Comparison of ENCODE assay signal across 16 cellular contexts in genomic region chr2:109411648-109412325, GRCh38.
DNase-seq lines count a peak whose midpoint lies in the region; ATAC-seq and TF ChIP-seq lines count a peak whose summit lies in the region.
"Had no signal": no experiment of that assay in that cellular context is flagged by ENCODE, and none has a peak within 500 bp of the region (broad histone marks: within the 10 kb centered on the region; RNA-seq: fewer than 3 reads in every experiment).

No MANE protein-coding gene starts in this region.

- peaks cover 55% of the 10 kb centered on the region for H3K4me1 Mint-ChIP-seq in brain
- H3K4me1 Mint-ChIP-seq in nephron = peaks cover 40% of the 10 kb centered on the region
- peaks cover 59% of the 10 kb centered on the region for H3K4me1 Mint-ChIP-seq in osteocyte (ENCODE audit: unreplicated experiment)
- H3K4me1 Mint-ChIP-seq in Caco-2 (ENCODE audit: low read depth, unreplicated experiment) = no peaks in the 10 kb centered on the region
- peaks cover 10% of the 10 kb centered on the region for H3K4me1 Mint-ChIP-seq in progenitor cell of endocrine pancreas (ENCODE audit: low read depth)
- no peaks in the 10 kb centered on the region for H3K4me1 Mint-ChIP-seq in activated T-cell treated with anti-CD3 and anti-CD28 coated beads, Interleukin-2, amount 50 U/mL, for 4 hours (ENCODE audit: low read depth)
- H3K4me1 Mint-ChIP-seq: B cell had no signal

- H3K4me3 Mint-ChIP-seq in brain (no peak overlapping the region), nephron (peak overlapping the region in 1 of 3 experiments; percentile 4), osteocyte (ENCODE audit: unreplicated experiment) (no peak overlapping the region), Caco-2 (ENCODE audit: unreplicated experiment) (no peak overlapping the region), progenitor cell of endocrine pancreas (ENCODE audit: low read depth) (no peak overlapping the region)
- no peak overlapping the region for H3K4me3 Mint-ChIP-seq in activated T-cell treated with anti-CD3 and anti-CD28 coated beads, Interleukin-2, amount 50 U/mL, for 4 hours
- H3K4me3 Mint-ChIP-seq: B cell; CD4-positive, alpha-beta T cell; HFFc6 had no signal

- H3K9me3 Mint-ChIP-seq in brain = peaks cover 0 to 2% (median 0%) of the 10 kb centered on the region in 5 experiments
- no peaks in the 10 kb centered on the region for H3K9me3 Mint-ChIP-seq in nephron
- H3K9me3 Mint-ChIP-seq in osteocyte (ENCODE audit: unreplicated experiment) = no peaks in the 10 kb centered on the region
- H3K9me3 Mint-ChIP-seq in Caco-2 (ENCODE audit: unreplicated experiment) = no peaks in the 10 kb centered on the region
- H3K9me3 Mint-ChIP-seq in progenitor cell of endocrine pancreas (ENCODE audit: low read depth) = no peaks in the 10 kb centered on the region
- no peaks in the 10 kb centered on the region for H3K9me3 Mint-ChIP-seq in activated T-cell treated with anti-CD3 and anti-CD28 coated beads, Interleukin-2, amount 50 U/mL, for 4 hours
- H3K9me3 Mint-ChIP-seq: CD4-positive, alpha-beta T cell; HFFc6 had no signal

- BruUV-seq in Caco-2 (replicated peaks; lab: Mats Ljungman, UMichigan) = no TSS peak

- H3K27me3 Mint-ChIP-seq in brain (peaks cover 4% of the 10 kb centered on the region), nephron (ENCODE audit: low read depth) (peaks cover 12% of the 10 kb centered on the region), osteocyte (ENCODE audit: unreplicated experiment) (no peaks in the 10 kb centered on the region), Caco-2 (ENCODE audit: insufficient read depth, unreplicated experiment) (no peaks in the 10 kb centered on the region), progenitor cell of endocrine pancreas (peaks cover 7% of the 10 kb centered on the region)
- H3K27me3 Mint-ChIP-seq in activated T-cell treated with anti-CD3 and anti-CD28 coated beads, Interleukin-2, amount 50 U/mL, for 4 hours (ENCODE audit: low read depth) = no peaks in the 10 kb centered on the region
- H3K27me3 Mint-ChIP-seq: B cell; CD4-positive, alpha-beta T cell had no signal

- no peaks in the 10 kb centered on the region for H3K4me1 ChIP-seq in Caco-2

- no peaks in the 10 kb centered on the region for H3K9me3 ChIP-seq in Caco-2

- intact Hi-C loops in Caco-2 (cut with micrococcal nuclease; ENCODE audit: unreplicated experiment) = no loop called here

- TF ChIP-seq CTCF in brain (conservative IDR thresholded peaks at IDR 0.05) = no peak
- no peak for TF ChIP-seq CTCF in nephron (IDR thresholded peaks at IDR 0.05; ENCODE audit: unreplicated experiment in 3 of 3)
- no peak for TF ChIP-seq CTCF in osteocyte (IDR thresholded peaks at IDR 0.05)
- no peak for TF ChIP-seq CTCF in Caco-2 (IDR thresholded peaks at IDR 0.05; ENCODE audit: insufficient read depth in 1 of 2, low read depth in 1 of 2, low read length in 1 of 2, severe bottlenecking in 1 of 2, unreplicated experiment in 1 of 2)
- TF ChIP-seq CTCF in progenitor cell of endocrine pancreas (IDR thresholded peaks at IDR 0.05; ENCODE audit: unreplicated experiment) = no peak

- H3K36me3 Mint-ChIP-seq in brain = no peaks in the 10 kb centered on the region
- no peaks in the 10 kb centered on the region for H3K36me3 Mint-ChIP-seq in nephron (ENCODE audit: low read depth)
- peaks cover 23% of the 10 kb centered on the region for H3K36me3 Mint-ChIP-seq in osteocyte (ENCODE audit: unreplicated experiment)
- no peaks in the 10 kb centered on the region for H3K36me3 Mint-ChIP-seq in Caco-2 (ENCODE audit: insufficient read depth, unreplicated experiment)
- H3K36me3 Mint-ChIP-seq in progenitor cell of endocrine pancreas (ENCODE audit: insufficient read depth) = no peaks in the 10 kb centered on the region
- H3K36me3 Mint-ChIP-seq in activated T-cell treated with anti-CD3 and anti-CD28 coated beads, Interleukin-2, amount 50 U/mL, for 4 hours (ENCODE audit: insufficient read depth) = no peaks in the 10 kb centered on the region

- CTCF ChIA-PET in Caco-2 (lab: Charles Lee) = interaction anchor here (1.0 kb wide), 1 partner anchor 98 kb away, joined by 4 read pairs; no protein-coding TSS in a partner anchor

- POLR2A ChIA-PET in Caco-2 (lab: Charles Lee) = no interaction called here

- ATAC-seq in activated T-cell treated with anti-CD3 and anti-CD28 coated beads, Interleukin-2, amount 50 U/mL, for 4 hours = no peak
- ATAC-seq: HepG2 had no signal

- peak; percentile 19 for DNase-seq in fibroblast of gingiva (ENCODE audit: low read depth)
- no peak for DNase-seq in osteocyte (ENCODE audit: extremely low spot score, unreplicated experiment)
- no peak for DNase-seq in Caco-2
- DNase-seq in progenitor cell of endocrine pancreas (ENCODE audit: low spot score, unreplicated experiment) = no peak
- no peak for DNase-seq in activated T-cell treated with anti-CD3 and anti-CD28 coated beads, Interleukin-2, amount 50 U/mL, for 4 hours
- DNase-seq in activated CD4-positive, alpha-beta T cell treated with anti-CD3 and anti-CD28 coated beads for 4 hours = no peak
- DNase-seq: C1 segment of cervical spinal cord; CD4-positive, alpha-beta T cell; DMS153; EL; HCEC 1CT; HFFc6 had no signal

- H3K27ac Mint-ChIP-seq in brain (peak overlapping the region; percentile 44 to 82 (median 71)), nephron (peak overlapping the region; percentile 20 to 68 (median 29)), osteocyte (ENCODE audit: unreplicated experiment) (peak overlapping the region; percentile 83), Caco-2 (ENCODE audit: unreplicated experiment) (no peak overlapping the region), progenitor cell of endocrine pancreas (no peak overlapping the region)
- H3K27ac Mint-ChIP-seq: B cell; CD4-positive, alpha-beta T cell; HFFc6 had no signal

- no peaks in the 10 kb centered on the region for H3K36me3 ChIP-seq in Caco-2 (ENCODE audit: control insufficient read depth, insufficient read depth, low read length)

- no peaks in the 10 kb centered on the region for H3K27me3 ChIP-seq in Caco-2 (replicated peaks; ENCODE audit: control insufficient read depth, insufficient read depth, low read length)

- H3K4me3 ChIP-seq in Caco-2 (ENCODE audit: low read depth, low read length) = no peak overlapping the region

Comparison
In these comparisons a context has a peak if more than half of its experiments do, and no peak if none do; other contexts are left out.
1. H3K27ac Mint-ChIP-seq: peak in brain (5 of 5), nephron (3 of 3) and osteocyte (single experiment); none in Caco-2 (single experiment) and progenitor cell of endocrine pancreas (single experiment).